ENCODE assay signal across 12 cellular contexts in the genomic region with DNA sequence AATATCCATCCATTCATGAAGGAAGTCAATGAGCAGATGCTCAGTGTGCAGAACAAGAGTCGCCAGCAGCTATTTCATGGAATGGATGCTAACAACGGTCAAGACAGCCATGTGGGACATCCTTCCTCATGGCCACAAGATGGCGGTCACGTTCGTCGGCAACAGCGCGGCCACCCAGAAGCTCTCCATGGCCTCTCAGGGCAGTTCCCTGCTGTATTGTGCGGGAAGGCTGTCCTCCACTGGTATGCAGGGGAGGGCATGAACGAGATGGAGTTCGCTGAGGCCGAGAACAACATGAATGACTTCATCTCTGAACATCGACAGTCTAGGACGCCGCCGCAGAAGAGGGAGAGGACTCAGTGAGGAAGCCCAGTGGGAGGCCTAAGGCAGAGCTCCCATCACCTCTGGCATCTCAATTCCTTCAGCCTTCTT.
DNase-seq lines count a peak whose midpoint lies in the region; ATAC-seq and TF ChIP-seq lines count a peak whose summit lies in the region.
"Had no signal": no experiment of that assay in that cellular context is flagged by ENCODE, and none has a peak within 500 bp of the region (broad histone marks: within the 10 kb centered on the region; RNA-seq: fewer than 3 reads in every experiment).

No MANE protein-coding gene starts in this region.

- ATAC-seq in GM19455 (IDR thresholded peaks at IDR 0.05; ENCODE audit: unreplicated experiment) = no peak

- H3K9ac ChIP-seq in MM.1S (ENCODE audit: low read length) = no peak overlapping the region

- no peak overlapping the region for H2AFZ ChIP-seq in MM.1S (ENCODE audit: low read length)

- TF ChIP-seq CTCF in MM.1S (IDR thresholded peaks at IDR 0.05; ENCODE audit: low read length) (peak; percentile 55), WERI-Rb-1 (IDR thresholded peaks at IDR 0.05; ENCODE audit: low read depth, low read length) (peak; percentile 92), retinal pigment epithelial cell (conservative IDR thresholded peaks at IDR 0.05; ENCODE audit: low read depth, low read length) (peak; percentile 4)

- H3K9me3 ChIP-seq in MM.1S (replicated peaks; ENCODE audit: insufficient read depth, low read length) (no peaks in the 10 kb centered on the region), WERI-Rb-1 (ENCODE audit: severe bottlenecking) (no peaks in the 10 kb centered on the region), MG63 (no peaks in the 10 kb centered on the region)

- no peaks in the 10 kb centered on the region for H3K4me1 ChIP-seq in MM.1S (ENCODE audit: low read length)

- no peaks in the 10 kb centered on the region for H4K20me1 ChIP-seq in MM.1S (ENCODE audit: insufficient read depth, low read length)

- H3F3A ChIP-seq in MM.1S (ENCODE audit: insufficient read depth, low read length) = no peaks in the 10 kb centered on the region

- no peaks in the 10 kb centered on the region for H3K27me3 ChIP-seq in MM.1S (replicated peaks; ENCODE audit: insufficient read depth, low read length)
- peaks cover 78% of the 10 kb centered on the region for H3K27me3 ChIP-seq in WERI-Rb-1 (ENCODE audit: insufficient read depth, low read depth, severe bottlenecking)
- H3K27me3 ChIP-seq in MG63 = no peaks in the 10 kb centered on the region

- no peaks in the 10 kb centered on the region for H3K9me2 ChIP-seq in MM.1S (replicated peaks; ENCODE audit: insufficient read depth, low read length)

- H3K36me3 ChIP-seq in MM.1S (replicated peaks; ENCODE audit: insufficient read depth, low read length) (no peaks in the 10 kb centered on the region), WERI-Rb-1 (no peaks in the 10 kb centered on the region), MG63 (no peaks in the 10 kb centered on the region)

- H3K4me3 ChIP-seq in MM.1S (ENCODE audit: low read length) (no peak overlapping the region), WERI-Rb-1 (ENCODE audit: low read depth, low read length) (no peak overlapping the region), retinal pigment epithelial cell (ENCODE audit: low read length) (no peak overlapping the region), MG63 (no peak overlapping the region)

- DNase-seq in NCI-H748 (lab: John Stamatoyannopoulos, UW; ENCODE audit: unreplicated experiment) = peak; percentile 20
- DNase-seq in NCI-H748 treated with DMSO at 0.1 percent for 48 hours (lab: John Stamatoyannopoulos, UW) = no peak
- DNase-seq in MM.1S = peak; percentile 42
- peak; percentile 63 for DNase-seq in WERI-Rb-1
- DNase-seq in retinal pigment epithelial cell (ENCODE audit: low read depth) = no peak
- DNase-seq in MG63 = no peak
- no peak for DNase-seq in stimulated activated CD4-positive, alpha-beta T cell treated with anti-CD3 and anti-CD28 coated beads, Interleukin-12 subunit alpha, Interleukin-12 subunit beta, amount 100 ng/mL, for 4 hours
- DNase-seq: activated effector memory CD4-positive, alpha-beta T cell treated with Interleukin-2 at 50 U/mL for 16 hours; foreskin melanocyte; NCI-H1436; stimulated activated naive CD4-positive, alpha-beta T cell treated with Interleukin-2 at 50 U/mL for 16 hours had no signal

- H3K27ac ChIP-seq in MM.1S (ENCODE audit: low read length) (no peak overlapping the region), WERI-Rb-1 (no peak overlapping the region)

- H3K79me2 ChIP-seq in MM.1S (ENCODE audit: low read length) = no peaks in the 10 kb centered on the region

- H3K4me2 ChIP-seq in MM.1S (ENCODE audit: low read depth, low read length) = no peak overlapping the region

Comparison
In these comparisons a context has a peak if more than half of its experiments do, and no peak if none do; other contexts are left out.
1. DNase-seq: peak in NCI-H748 (single experiment), MM.1S (single experiment) and WERI-Rb-1 (single experiment); none in NCI-H748 treated with DMSO at 0.1 percent for 48 hours (single experiment), retinal pigment epithelial cell (single experiment), MG63 (single experiment) and stimulated activated CD4-positive, alpha-beta T cell treated with anti-CD3 and anti-CD28 coated beads, Interleukin-12 subunit alpha, Interleukin-12 subunit beta, amount 100 ng/mL, for 4 hours (single experiment).
2. CTCF ChIP-seq: peak in every context shown above with its lines; median percentile 92 in WERI-Rb-1; 55 in MM.1S; 4 in retinal pigment epithelial cell.